In the genomic region with DNA sequence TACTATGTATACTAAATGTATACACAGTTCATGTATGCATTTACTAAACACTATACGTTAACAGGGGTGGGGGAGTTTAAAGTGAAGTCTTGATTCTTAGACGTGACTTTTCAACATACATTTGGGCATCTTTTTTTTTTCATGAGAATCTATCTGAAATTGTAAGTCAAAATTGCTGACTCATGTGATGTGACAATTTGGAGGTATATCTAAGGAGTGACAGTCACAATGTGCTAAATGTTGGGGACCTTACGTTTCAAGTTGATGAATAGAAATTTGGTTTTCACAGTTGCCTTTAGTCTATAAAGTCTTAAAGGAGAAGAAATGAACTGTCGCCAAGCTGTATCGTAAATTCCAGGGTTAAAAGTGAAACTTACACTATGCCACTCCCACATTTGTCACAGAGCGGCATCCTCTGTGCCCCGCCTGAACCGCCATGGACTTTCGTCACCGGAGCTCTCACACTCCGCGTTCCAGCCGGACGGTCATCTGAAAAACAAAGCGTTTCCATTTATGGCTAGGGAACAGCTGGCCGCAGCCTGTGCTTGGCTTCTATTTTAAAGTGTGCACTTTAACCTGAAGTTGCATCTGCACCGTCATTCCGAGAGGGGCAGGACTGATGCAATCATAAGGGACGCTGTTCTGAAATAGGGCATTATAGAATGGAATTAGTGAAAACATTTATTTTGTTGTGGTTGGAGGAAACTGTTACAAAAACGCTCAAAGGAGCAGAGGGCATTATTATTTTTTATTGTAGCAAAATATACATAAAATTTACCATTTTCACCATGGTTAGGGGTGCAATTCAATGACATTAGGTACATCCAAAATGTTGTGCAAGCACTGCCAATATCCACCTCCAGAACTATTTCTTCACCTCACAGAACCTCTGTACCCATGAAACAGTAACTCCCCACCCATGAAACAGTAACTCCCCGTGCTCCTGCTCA, we compare ENCODE assay signal across 9 cellular contexts. TPM values are rescaled to one million over a fixed set of nuclear protein-coding genes. Genes with fewer than 3 reads are reported as not detected.
A peak's percentile ranks its signal among the peaks of the same experiment; 100 is the strongest.
DNase-seq lines count a peak whose midpoint lies in the region; ATAC-seq and TF ChIP-seq lines count a peak whose summit lies in the region.
"Had no signal": no experiment of that assay in that cellular context is flagged by ENCODE, and none has a peak within 500 bp of the region (broad histone marks: within the 10 kb centered on the region; RNA-seq: fewer than 3 reads in every experiment).

No MANE protein-coding gene starts in this region.

- ATAC-seq in mucosa of descending colon (peak; percentile 98), GM21825 (IDR thresholded peaks at IDR 0.05; ENCODE audit: unreplicated experiment) (no peak)

- intact Hi-C loops in mucosa of descending colon (cut with DNase I, micrococcal nuclease): no loop called here

- H3K4me1 ChIP-seq in mucosa of descending colon (ENCODE audit: low read depth): peaks cover 3% of the 10 kb centered on the region

- no peaks in the 10 kb centered on the region for H3K36me3 ChIP-seq in mucosa of descending colon (ENCODE audit: low read depth)

- H3K4me3 ChIP-seq in mucosa of descending colon: no peak overlapping the region

- no peaks in the 10 kb centered on the region for H3K9me3 ChIP-seq in mucosa of descending colon

- peak; percentile 89 for DNase-seq in LHCN-M2 (ENCODE audit: low read depth)
- peak; percentile 68 to 88 for DNase-seq in dermis microvascular lymphatic vessel endothelial cell (ENCODE audit: low read depth in 2 of 2)
- peak; percentile 79 to 82 (median 80) for DNase-seq in mucosa of descending colon
- peak; percentile 83 for DNase-seq in ureter (ENCODE audit: low spot score)
- no peak for DNase-seq in NCI-H524 treated with DMSO at 0.1 percent for 48 hours (lab: John Stamatoyannopoulos, UW)
- no peak for DNase-seq in NCI-H2171 (lab: John Stamatoyannopoulos, UW)
- no peak for DNase-seq in DMS 273 treated with DMSO at 0.1 percent for 48 hours (lab: John Stamatoyannopoulos, UW)
- DNase-seq: activated CD8-positive, alpha-beta memory T cell treated with anti-CD3 and anti-CD28 coated beads for 24 hours had no signal

- no peak for TF ChIP-seq CTCF in mucosa of descending colon (IDR thresholded peaks at IDR 0.05)

RNA-seq across cellular contexts. Expression of gene PDLIM3, which starts 30.9 kb away (rescaled TPM):
- total RNA-seq in LHCN-M2 (2014; rRNA removed) (783 and 1,256 TPM in 2 replicates), dermis microvascular lymphatic vessel endothelial cell (35.4 and 79.3 TPM in 2 replicates), mucosa of descending colon (100 to 1,000 TPM in 1 of 3 donors, 10 to 100 TPM in 1, 1 to 10 TPM in 1; 8.9 to 193 (median 16.5) TPM), ureter (127 TPM)
- 114 TPM for polyA plus RNA-seq in LHCN-M2 (2012)

RNA-seq across cellular contexts. Expression of gene CCDC110, which starts 32.8 kb away (rescaled TPM):
- 2.7 and 4.4 TPM in 2 replicates for total RNA-seq in LHCN-M2 (2014; rRNA removed)
- polyA plus RNA-seq in LHCN-M2 (2012): 0.44 TPM
- total RNA-seq in dermis microvascular lymphatic vessel endothelial cell: 0.13 and 0.25 TPM in 2 replicates
- total RNA-seq in mucosa of descending colon: 1 to 10 TPM in 2 of 3 donors, under 1 TPM in 1; 0.69 to 5.4 (median 1.8) TPM
- total RNA-seq in ureter: 2.3 TPM

Comparison
In these comparisons a context has a peak if more than half of its experiments do, and no peak if none do; other contexts are left out.
1. DNase-seq: peak in LHCN-M2 (single experiment), dermis microvascular lymphatic vessel endothelial cell (2 of 2), mucosa of descending colon (3 of 3) and ureter (single experiment); none in NCI-H524 treated with DMSO at 0.1 percent for 48 hours (single experiment), NCI-H2171 (single experiment) and DMS 273 treated with DMSO at 0.1 percent for 48 hours (single experiment).